Comparison of ENCODE assay signal across 16 cellular contexts in genomic region chr2:179749210-179749609, GRCh38.
DNase-seq lines count a peak whose midpoint lies in the region; ATAC-seq, FAIRE-seq and TF ChIP-seq lines count a peak whose summit lies in the region.
"Had no signal": no experiment of that assay in that cellular context is flagged by ENCODE, and none has a peak within 500 bp of the region (broad histone marks: within the 10 kb centered on the region; RNA-seq: fewer than 3 reads in every experiment).

No MANE protein-coding gene starts in this region.

- H3K9me2 ChIP-seq in Karpas-422 (replicated peaks; ENCODE audit: insufficient read depth, low read length): no peaks in the 10 kb centered on the region

- no peaks in the 10 kb centered on the region for H3K79me2 ChIP-seq in astrocyte (ENCODE audit: insufficient read depth, low read length)
- no peaks in the 10 kb centered on the region for H3K79me2 ChIP-seq in Karpas-422 (ENCODE audit: low read length)

- H3K4me3 ChIP-seq in astrocyte (ENCODE audit: insufficient read depth, low read depth, low read length) (no peak overlapping the region), Karpas-422 (ENCODE audit: low read length) (no peak overlapping the region)
- H3K4me3 ChIP-seq: GM23338, tibial nerve had no signal

- intact Hi-C loops in activated naive CD4-positive, alpha-beta T cell treated with anti-CD3 and anti-CD28 coated beads for 36 hours (cut with micrococcal nuclease): no loop called here

- H3K4me3 Mint-ChIP-seq in astrocyte (ENCODE audit: unreplicated experiment) (no peak overlapping the region), type B pancreatic cell (no peak overlapping the region)
- no peak overlapping the region for H3K4me3 Mint-ChIP-seq in activated naive CD4-positive, alpha-beta T cell treated with anti-CD3 and anti-CD28 coated beads for 36 hours
- H3K4me3 Mint-ChIP-seq: CD4-positive, alpha-beta memory T cell; GM23338 had no signal

- no peaks in the 10 kb centered on the region for H3K27me3 Mint-ChIP-seq in astrocyte (ENCODE audit: low read depth, unreplicated experiment)
- no peaks in the 10 kb centered on the region for H3K27me3 Mint-ChIP-seq in type B pancreatic cell
- H3K27me3 Mint-ChIP-seq in activated naive CD4-positive, alpha-beta T cell treated with anti-CD3 and anti-CD28 coated beads for 36 hours (ENCODE audit: low read depth): peaks cover 4% of the 10 kb centered on the region
- H3K27me3 Mint-ChIP-seq: CD4-positive, alpha-beta memory T cell had no signal

- DNase-seq in AG20443 (ENCODE audit: low spot score) (peak; percentile 34), HS-5 (ENCODE audit: low read depth) (peak; percentile 73), astrocyte (ENCODE audit: low read depth) (peak; percentile 10), left lobe of liver (ENCODE audit: low spot score) (no peak), type B pancreatic cell (ENCODE audit: extremely low spot score, unreplicated experiment) (no peak), Karpas-422 (no peak)
- DNase-seq in activated naive CD4-positive, alpha-beta T cell treated with anti-CD3 and anti-CD28 coated beads for 36 hours: no peak
- DNase-seq: activated gamma-delta T cell treated with Interleukin-2 at 50 U/mL for 16 hours; CD4-positive, alpha-beta memory T cell; effector memory CD4-positive, alpha-beta T cell; GDM1; glutamatergic neuron; retina had no signal

- no peak overlapping the region for H3K27ac Mint-ChIP-seq in astrocyte (ENCODE audit: unreplicated experiment)
- no peak overlapping the region for H3K27ac Mint-ChIP-seq in type B pancreatic cell
- H3K27ac Mint-ChIP-seq in activated naive CD4-positive, alpha-beta T cell treated with anti-CD3 and anti-CD28 coated beads for 36 hours: no peak overlapping the region
- H3K27ac Mint-ChIP-seq: CD4-positive, alpha-beta memory T cell had no signal

- H3K4me1 ChIP-seq in astrocyte (ENCODE audit: insufficient read depth, low read length) (no peaks in the 10 kb centered on the region), Karpas-422 (ENCODE audit: low read length) (no peaks in the 10 kb centered on the region)
- H3K4me1 ChIP-seq: tibial nerve had no signal

- no peak for FAIRE-seq in astrocyte (lab: Jason Lieb, UNC)

- H3K9me3 Mint-ChIP-seq in astrocyte (ENCODE audit: unreplicated experiment) (no peaks in the 10 kb centered on the region), type B pancreatic cell (no peaks in the 10 kb centered on the region)
- no peaks in the 10 kb centered on the region for H3K9me3 Mint-ChIP-seq in activated naive CD4-positive, alpha-beta T cell treated with anti-CD3 and anti-CD28 coated beads for 36 hours
- H3K9me3 Mint-ChIP-seq: CD4-positive, alpha-beta memory T cell; GM23338 had no signal

- H3K4me1 Mint-ChIP-seq in astrocyte (ENCODE audit: low read depth, unreplicated experiment): peaks cover 7% of the 10 kb centered on the region
- peaks cover 4% of the 10 kb centered on the region for H3K4me1 Mint-ChIP-seq in type B pancreatic cell (ENCODE audit: unreplicated experiment)
- H3K4me1 Mint-ChIP-seq in activated naive CD4-positive, alpha-beta T cell treated with anti-CD3 and anti-CD28 coated beads for 36 hours (ENCODE audit: low read depth): no peaks in the 10 kb centered on the region
- H3K4me1 Mint-ChIP-seq: CD4-positive, alpha-beta memory T cell had no signal

- H4K20me1 ChIP-seq in astrocyte (ENCODE audit: insufficient read depth, low read length): no peaks in the 10 kb centered on the region
- no peaks in the 10 kb centered on the region for H4K20me1 ChIP-seq in Karpas-422 (ENCODE audit: insufficient read depth, low read depth, low read length)

- H3K36me3 ChIP-seq in astrocyte (ENCODE audit: insufficient read depth, low read length): no peaks in the 10 kb centered on the region
- no peaks in the 10 kb centered on the region for H3K36me3 ChIP-seq in Karpas-422 (ENCODE audit: insufficient read depth, low read length)
- H3K36me3 ChIP-seq: tibial nerve had no signal

- H3K9ac ChIP-seq in astrocyte (ENCODE audit: low read length): no peak overlapping the region
- no peak overlapping the region for H3K9ac ChIP-seq in Karpas-422 (ENCODE audit: low read length)

- H3K27ac ChIP-seq in astrocyte (ENCODE audit: low read depth, low read length) (no peak overlapping the region), Karpas-422 (ENCODE audit: low read length) (no peak overlapping the region)
- H3K27ac ChIP-seq: tibial nerve had no signal

- H3K4me2 ChIP-seq in astrocyte (ENCODE audit: low read length) (no peak overlapping the region), Karpas-422 (ENCODE audit: low read depth, low read length, poor library complexity, severe bottlenecking) (no peak overlapping the region)
- H3K4me2 ChIP-seq: GM23338 had no signal

- ATAC-seq in left lobe of liver: peak; percentile 60
- no peak for ATAC-seq in HG02885 (IDR thresholded peaks at IDR 0.05; ENCODE audit: poor library complexity, unreplicated experiment)
- ATAC-seq: GM23338 had no signal

- no peak for TF ChIP-seq CTCF in astrocyte (IDR thresholded peaks at IDR 0.05; ENCODE audit: insufficient read depth, low read depth, low read length)
- TF ChIP-seq CTCF in type B pancreatic cell (conservative IDR thresholded peaks at IDR 0.05): no peak

- H3K36me3 Mint-ChIP-seq in astrocyte (ENCODE audit: low read depth, unreplicated experiment) (no peaks in the 10 kb centered on the region), type B pancreatic cell (no peaks in the 10 kb centered on the region)
- no peaks in the 10 kb centered on the region for H3K36me3 Mint-ChIP-seq in activated naive CD4-positive, alpha-beta T cell treated with anti-CD3 and anti-CD28 coated beads for 36 hours (ENCODE audit: low read depth)
- H3K36me3 Mint-ChIP-seq: CD4-positive, alpha-beta memory T cell had no signal

- H2AFZ ChIP-seq in astrocyte (ENCODE audit: low read depth, low read length) (no peak overlapping the region), Karpas-422 (ENCODE audit: low read length) (no peak overlapping the region)
- H2AFZ ChIP-seq: GM23338 had no signal

- H3K27me3 ChIP-seq in astrocyte (ENCODE audit: insufficient read depth, low read length): no peaks in the 10 kb centered on the region
- no peaks in the 10 kb centered on the region for H3K27me3 ChIP-seq in Karpas-422 (ENCODE audit: low read length)
- H3K27me3 ChIP-seq: tibial nerve had no signal

- CTCF ChIA-PET in activated naive CD4-positive, alpha-beta T cell treated with anti-CD3 and anti-CD28 coated beads for 36 hours (lab: Charles Lee): interaction anchor here (0.9 kb wide), 1 partner anchor 307 kb away, joined by 3 read pairs; no protein-coding TSS in a partner anchor

- H3K9me3 ChIP-seq in astrocyte (ENCODE audit: insufficient read depth, low read depth, low read length) (no peaks in the 10 kb centered on the region), Karpas-422 (ENCODE audit: low read length) (no peaks in the 10 kb centered on the region)
- H3K9me3 ChIP-seq: tibial nerve had no signal

Comparison
In these comparisons a context has a peak if more than half of its experiments do, and no peak if none do; other contexts are left out.
1. DNase-seq: peak in AG20443 (single experiment), HS-5 (single experiment) and astrocyte (single experiment); none in left lobe of liver (single experiment), type B pancreatic cell (single experiment), Karpas-422 (single experiment) and activated naive CD4-positive, alpha-beta T cell treated with anti-CD3 and anti-CD28 coated beads for 36 hours (single experiment).